8 cellular contexts compared by ENCODE assay signal in the genomic region with DNA sequence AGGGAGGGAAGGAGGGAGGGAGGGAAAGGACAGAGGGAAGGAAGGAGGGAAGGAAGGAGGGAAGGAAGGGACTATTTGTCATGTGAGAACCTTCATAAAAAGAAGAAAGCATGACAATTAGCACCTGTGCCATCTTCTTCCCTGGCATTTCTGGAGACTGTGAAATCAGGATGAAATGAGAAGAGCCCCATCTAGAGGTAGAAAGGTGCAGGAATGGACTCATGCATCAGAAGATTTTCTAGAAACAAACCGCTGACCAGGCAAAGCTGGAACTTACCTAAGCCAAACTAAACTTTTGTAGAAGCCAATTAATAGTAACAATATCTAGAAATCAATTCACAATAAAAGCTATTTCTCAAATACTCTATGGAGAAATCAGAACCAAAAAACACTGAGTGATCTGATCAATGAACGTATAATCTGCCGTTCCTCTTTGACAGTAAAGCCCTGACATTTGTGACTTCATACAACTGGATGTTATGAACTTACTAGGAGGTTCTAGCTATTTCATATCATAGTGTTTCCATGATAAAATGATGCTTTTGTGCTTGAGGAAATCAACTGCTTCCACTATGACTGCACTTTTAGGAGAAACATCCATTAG. TPM values are rescaled to one million over a fixed set of nuclear protein-coding genes. Genes with fewer than 3 reads are reported as not detected.
DNase-seq lines count a peak whose midpoint lies in the region; ATAC-seq and TF ChIP-seq lines count a peak whose summit lies in the region.

No MANE protein-coding gene starts in this region.

- no peaks in the 10 kb centered on the region for H3K27me3 ChIP-seq in WERI-Rb-1 (ENCODE audit: insufficient read depth, low read depth, severe bottlenecking)
- H3K27me3 ChIP-seq in heart right ventricle: no peaks in the 10 kb centered on the region
- no peaks in the 10 kb centered on the region for H3K27me3 ChIP-seq in sigmoid colon

- H3K36me3 ChIP-seq in WERI-Rb-1 (no peaks in the 10 kb centered on the region), heart right ventricle (no peaks in the 10 kb centered on the region), sigmoid colon (no peaks in the 10 kb centered on the region)

- DNase-seq in activated naive CD4-positive, alpha-beta T cell treated with anti-CD3 and anti-CD28 coated beads, Interleukin-2, amount 50 U/mL, for 72 hours (ENCODE audit: low spot score in 2 of 2): peak in 1 of 2 donors; percentile 28
- DNase-seq in activated naive CD4-positive, alpha-beta T cell treated with anti-CD3 and anti-CD28 coated beads, Interleukin-2, amount 50 U/mL, for 16 hours: no peak
- DNase-seq in NCI-H1417 treated with DMSO at 0.1 percent for 48 hours (lab: John Stamatoyannopoulos, UW) (peak; percentile 28), WERI-Rb-1 (no peak), heart right ventricle (peak in 1 of 2 donors; percentile 29), sigmoid colon (no peak), omental fat pad (ENCODE audit: low spot score) (no peak)

- H3K27ac ChIP-seq in WERI-Rb-1 (no peak overlapping the region), heart right ventricle (no peak overlapping the region), sigmoid colon (no peak overlapping the region)

- H3K9me3 Mint-ChIP-seq in activated naive CD4-positive, alpha-beta T cell treated with anti-CD3 and anti-CD28 coated beads, Interleukin-2, amount 50 U/mL, for 72 hours: no peaks in the 10 kb centered on the region

- H3K4me3 ChIP-seq in WERI-Rb-1 (ENCODE audit: low read depth, low read length) (no peak overlapping the region), heart right ventricle (no peak overlapping the region), sigmoid colon (no peak overlapping the region)

- H3K4me1 ChIP-seq in heart right ventricle: peaks cover 0 to 14% (median under 1%) of the 10 kb centered on the region in 9 donors
- no peaks in the 10 kb centered on the region for H3K4me1 ChIP-seq in sigmoid colon

- no peaks in the 10 kb centered on the region for H3K36me3 Mint-ChIP-seq in activated naive CD4-positive, alpha-beta T cell treated with anti-CD3 and anti-CD28 coated beads, Interleukin-2, amount 50 U/mL, for 72 hours

- TF ChIP-seq EP300 in sigmoid colon (IDR thresholded peaks at IDR 0.05): no peak

- no peak overlapping the region for H3K27ac Mint-ChIP-seq in activated naive CD4-positive, alpha-beta T cell treated with anti-CD3 and anti-CD28 coated beads, Interleukin-2, amount 50 U/mL, for 72 hours

- peak; percentile 40 to 58 for ATAC-seq in activated naive CD4-positive, alpha-beta T cell treated with anti-CD3 and anti-CD28 coated beads, Interleukin-2, amount 50 U/mL, for 72 hours
- peak in 6 of 8 donors; percentile 58 to 82 (median 66) for ATAC-seq in heart right ventricle
- no peak for ATAC-seq in omental fat pad (ENCODE audit: low FRiP score)
- no peak for ATAC-seq in HG03039 (IDR thresholded peaks at IDR 0.05; ENCODE audit: unreplicated experiment)

- intact Hi-C loops in heart right ventricle (cut with DNase I) (loop anchor here (1.0 to 10.0 kb wide), 11 partner anchors 93 to 477 kb away; no protein-coding TSS in a partner anchor), sigmoid colon (cut with DNase I) (loop anchor here (1.0 to 10.0 kb wide), 2 partner anchors 123 to 477 kb away; no protein-coding TSS in a partner anchor)

- no peak for TF ChIP-seq POLR2A in sigmoid colon (IDR thresholded peaks at IDR 0.05)

- no peaks in the 10 kb centered on the region for H3K9me3 ChIP-seq in WERI-Rb-1 (ENCODE audit: severe bottlenecking)
- H3K9me3 ChIP-seq in heart right ventricle: no peaks in the 10 kb centered on the region
- no peaks in the 10 kb centered on the region for H3K9me3 ChIP-seq in sigmoid colon

- WGBS in heart right ventricle, 2 donors: 63 to 67% methylated on average over 3 of the region's 3 CpGs
- WGBS in sigmoid colon, 2 donors: 57 to 72% methylated on average over 3 of the region's 3 CpGs

- peak; percentile 73 for TF ChIP-seq CTCF in WERI-Rb-1 (IDR thresholded peaks at IDR 0.05; ENCODE audit: low read depth, low read length)
- peak in 8 of 9 donors; percentile 31 to 80 (median 74) for TF ChIP-seq CTCF in heart right ventricle (IDR thresholded peaks at IDR 0.05)
- TF ChIP-seq CTCF in sigmoid colon (IDR thresholded peaks at IDR 0.05): peak; percentile 34 to 68 (median 58)
- no peak for TF ChIP-seq CTCF in omental fat pad (IDR thresholded peaks at IDR 0.05)

RNA-seq across cellular contexts. Expression of a gene that starts 24.4 kb away (rescaled TPM):
- 10 to 100 TPM in 1 of 2 donors, 1 to 10 TPM in 1; 7.3 to 32.0 TPM for total RNA-seq in activated naive CD4-positive, alpha-beta T cell treated with anti-CD3 and anti-CD28 coated beads, Interleukin-2, amount 50 U/mL, for 72 hours
- 10 to 100 TPM in 1 of 10 donors, 1 to 10 TPM in 9; 2.4 to 10.4 (median 5.0) TPM for total RNA-seq in heart right ventricle
- polyA plus RNA-seq in heart right ventricle: 1 to 10 TPM in 1 of 2 donors, under 1 TPM in 1; 0.64 to 3.4 TPM
- 1 to 10 TPM; 1.1 to 4.2 (median 2.0) TPM for total RNA-seq in sigmoid colon
- 10 to 100 TPM; 11.4 to 29.6 (median 11.8) TPM for polyA plus RNA-seq in sigmoid colon
- 10 to 100 TPM in 1 of 4 donors, 1 to 10 TPM in 3; 2.2 to 11.8 (median 5.0) TPM for total RNA-seq in omental fat pad

Comparison
In these comparisons a context has a peak if more than half of its experiments do, and no peak if none do; other contexts are left out.
1. ATAC-seq: peak in activated naive CD4-positive, alpha-beta T cell treated with anti-CD3 and anti-CD28 coated beads, Interleukin-2, amount 50 U/mL, for 72 hours (2 of 2) and heart right ventricle (6 of 8); none in omental fat pad (single experiment) and HG03039 (single experiment).
2. CTCF ChIP-seq: peak in WERI-Rb-1 (single experiment), heart right ventricle (8 of 9) and sigmoid colon (4 of 4); none in omental fat pad (0 of 3).